In the genomic region with DNA sequence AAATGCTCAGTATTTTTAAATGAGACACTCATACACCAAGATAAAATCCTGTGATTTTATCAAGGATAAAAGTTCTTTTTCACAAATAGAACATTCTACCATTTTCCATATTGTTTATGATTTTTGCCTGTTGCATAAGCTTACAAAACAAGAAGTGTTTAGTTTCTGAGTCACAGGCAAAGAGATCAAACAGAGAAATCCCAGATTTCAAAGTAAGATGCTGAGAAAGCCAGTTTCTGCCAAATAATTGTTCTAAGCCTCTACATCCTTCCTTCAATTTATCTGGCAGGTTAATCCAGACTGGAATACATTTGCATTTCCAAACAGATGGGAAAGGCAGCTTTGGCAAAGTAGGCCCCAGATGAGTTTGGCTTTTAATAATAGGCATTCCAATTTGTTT, we compare ENCODE assay signal across 1 cellular context.
TF ChIP-seq lines count a peak whose summit lies in the region.

No MANE protein-coding gene starts in this region.

TF ChIP-seq in HepG2, 621 proteins besides CTCF, POLR2A, EP300 and RAD21 (continues in another document):
- TF ChIP-seq, protein P1, sequence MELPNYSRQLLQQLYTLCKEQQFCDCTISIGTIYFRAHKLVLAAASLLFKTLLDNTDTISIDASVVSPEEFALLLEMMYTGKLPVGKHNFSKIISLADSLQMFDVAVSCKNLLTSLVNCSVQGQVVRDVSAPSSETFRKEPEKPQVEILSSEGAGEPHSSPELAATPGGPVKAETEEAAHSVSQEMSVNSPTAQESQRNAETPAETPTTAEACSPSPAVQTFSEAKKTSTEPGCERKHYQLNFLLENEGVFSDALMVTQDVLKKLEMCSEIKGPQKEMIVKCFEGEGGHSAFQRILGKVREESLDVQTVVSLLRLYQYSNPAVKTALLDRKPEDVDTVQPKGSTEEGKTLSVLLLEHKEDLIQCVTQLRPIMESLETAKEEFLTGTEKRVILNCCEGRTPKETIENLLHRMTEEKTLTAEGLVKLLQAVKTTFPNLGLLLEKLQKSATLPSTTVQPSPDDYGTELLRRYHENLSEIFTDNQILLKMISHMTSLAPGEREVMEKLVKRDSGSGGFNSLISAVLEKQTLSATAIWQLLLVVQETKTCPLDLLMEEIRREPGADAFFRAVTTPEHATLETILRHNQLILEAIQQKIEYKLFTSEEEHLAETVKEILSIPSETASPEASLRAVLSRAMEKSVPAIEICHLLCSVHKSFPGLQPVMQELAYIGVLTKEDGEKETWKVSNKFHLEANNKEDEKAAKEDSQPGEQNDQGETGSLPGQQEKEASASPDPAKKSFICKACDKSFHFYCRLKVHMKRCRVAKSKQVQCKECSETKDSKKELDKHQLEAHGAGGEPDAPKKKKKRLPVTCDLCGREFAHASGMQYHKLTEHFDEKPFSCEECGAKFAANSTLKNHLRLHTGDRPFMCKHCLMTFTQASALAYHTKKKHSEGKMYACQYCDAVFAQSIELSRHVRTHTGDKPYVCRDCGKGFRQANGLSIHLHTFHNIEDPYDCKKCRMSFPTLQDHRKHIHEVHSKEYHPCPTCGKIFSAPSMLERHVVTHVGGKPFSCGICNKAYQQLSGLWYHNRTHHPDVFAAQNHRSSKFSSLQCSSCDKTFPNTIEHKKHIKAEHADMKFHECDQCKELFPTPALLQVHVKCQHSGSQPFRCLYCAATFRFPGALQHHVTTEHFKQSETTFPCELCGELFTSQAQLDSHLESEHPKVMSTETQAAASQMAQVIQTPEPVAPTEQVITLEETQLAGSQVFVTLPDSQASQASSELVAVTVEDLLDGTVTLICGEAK (IDR thresholded peaks at IDR 0.05): no peak
- TF ChIP-seq, protein P1 (CRISPR knock-in tag; IDR thresholded peaks at IDR 0.05): no peak
- no peak for TF ChIP-seq TEAD3 (CRISPR knock-in tag; optimal IDR thresholded peaks at IDR 0.05; ENCODE audit: borderline replicate concordance)
- no peak for TF ChIP-seq YEATS4 (CRISPR knock-in tag; IDR thresholded peaks at IDR 0.05; ENCODE audit: borderline replicate concordance)
- no peak for TF ChIP-seq KAT2B (IDR thresholded peaks at IDR 0.05; ENCODE audit: borderline replicate concordance, low read depth, low read length)
- no peak for TF ChIP-seq SRF (IDR thresholded peaks at IDR 0.05; ENCODE audit: low read depth, low read length)
- TF ChIP-seq MYC (CRISPR knock-in tag; IDR thresholded peaks at IDR 0.05; ENCODE audit: borderline replicate concordance): no peak
- TF ChIP-seq RARA (CRISPR knock-in tag; IDR thresholded peaks at IDR 0.05): no peak
- TF ChIP-seq ZKSCAN8 (CRISPR knock-in tag; IDR thresholded peaks at IDR 0.05; ENCODE audit: borderline replicate concordance): no peak
- peak; percentile 33; the same call in 1 of the 2 replicates for TF ChIP-seq SOX5 (CRISPR knock-in tag; IDR thresholded peaks at IDR 0.05; ENCODE audit: borderline replicate concordance)
- TF ChIP-seq SALL1 (CRISPR knock-in tag; IDR thresholded peaks at IDR 0.05): no peak
- TF ChIP-seq, protein P2, sequence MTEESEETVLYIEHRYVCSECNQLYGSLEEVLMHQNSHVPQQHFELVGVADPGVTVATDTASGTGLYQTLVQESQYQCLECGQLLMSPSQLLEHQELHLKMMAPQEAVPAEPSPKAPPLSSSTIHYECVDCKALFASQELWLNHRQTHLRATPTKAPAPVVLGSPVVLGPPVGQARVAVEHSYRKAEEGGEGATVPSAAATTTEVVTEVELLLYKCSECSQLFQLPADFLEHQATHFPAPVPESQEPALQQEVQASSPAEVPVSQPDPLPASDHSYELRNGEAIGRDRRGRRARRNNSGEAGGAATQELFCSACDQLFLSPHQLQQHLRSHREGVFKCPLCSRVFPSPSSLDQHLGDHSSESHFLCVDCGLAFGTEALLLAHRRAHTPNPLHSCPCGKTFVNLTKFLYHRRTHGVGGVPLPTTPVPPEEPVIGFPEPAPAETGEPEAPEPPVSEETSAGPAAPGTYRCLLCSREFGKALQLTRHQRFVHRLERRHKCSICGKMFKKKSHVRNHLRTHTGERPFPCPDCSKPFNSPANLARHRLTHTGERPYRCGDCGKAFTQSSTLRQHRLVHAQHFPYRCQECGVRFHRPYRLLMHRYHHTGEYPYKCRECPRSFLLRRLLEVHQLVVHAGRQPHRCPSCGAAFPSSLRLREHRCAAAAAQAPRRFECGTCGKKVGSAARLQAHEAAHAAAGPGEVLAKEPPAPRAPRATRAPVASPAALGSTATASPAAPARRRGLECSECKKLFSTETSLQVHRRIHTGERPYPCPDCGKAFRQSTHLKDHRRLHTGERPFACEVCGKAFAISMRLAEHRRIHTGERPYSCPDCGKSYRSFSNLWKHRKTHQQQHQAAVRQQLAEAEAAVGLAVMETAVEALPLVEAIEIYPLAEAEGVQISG (CRISPR knock-in tag; IDR thresholded peaks at IDR 0.05): no peak
- TF ChIP-seq, protein P3, sequence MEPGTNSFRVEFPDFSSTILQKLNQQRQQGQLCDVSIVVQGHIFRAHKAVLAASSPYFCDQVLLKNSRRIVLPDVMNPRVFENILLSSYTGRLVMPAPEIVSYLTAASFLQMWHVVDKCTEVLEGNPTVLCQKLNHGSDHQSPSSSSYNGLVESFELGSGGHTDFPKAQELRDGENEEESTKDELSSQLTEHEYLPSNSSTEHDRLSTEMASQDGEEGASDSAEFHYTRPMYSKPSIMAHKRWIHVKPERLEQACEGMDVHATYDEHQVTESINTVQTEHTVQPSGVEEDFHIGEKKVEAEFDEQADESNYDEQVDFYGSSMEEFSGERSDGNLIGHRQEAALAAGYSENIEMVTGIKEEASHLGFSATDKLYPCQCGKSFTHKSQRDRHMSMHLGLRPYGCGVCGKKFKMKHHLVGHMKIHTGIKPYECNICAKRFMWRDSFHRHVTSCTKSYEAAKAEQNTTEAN (CRISPR knock-in tag; conservative IDR thresholded peaks at IDR 0.05): no peak
- TF ChIP-seq ZFP62 (CRISPR knock-in tag; IDR thresholded peaks at IDR 0.05): no peak
- TF ChIP-seq SP140L (CRISPR knock-in tag; IDR thresholded peaks at IDR 0.05; ENCODE audit: borderline replicate concordance): no peak
- TF ChIP-seq ZNF326 (CRISPR knock-in tag; IDR thresholded peaks at IDR 0.05; ENCODE audit: borderline replicate concordance): no peak
- peak; percentile 34; the same call in 1 of the 2 replicates for TF ChIP-seq HMG20A (CRISPR knock-in tag; IDR thresholded peaks at IDR 0.05; ENCODE audit: borderline replicate concordance)
- TF ChIP-seq ELF3 (CRISPR knock-in tag; IDR thresholded peaks at IDR 0.05): no peak
- TF ChIP-seq, protein P4, sequence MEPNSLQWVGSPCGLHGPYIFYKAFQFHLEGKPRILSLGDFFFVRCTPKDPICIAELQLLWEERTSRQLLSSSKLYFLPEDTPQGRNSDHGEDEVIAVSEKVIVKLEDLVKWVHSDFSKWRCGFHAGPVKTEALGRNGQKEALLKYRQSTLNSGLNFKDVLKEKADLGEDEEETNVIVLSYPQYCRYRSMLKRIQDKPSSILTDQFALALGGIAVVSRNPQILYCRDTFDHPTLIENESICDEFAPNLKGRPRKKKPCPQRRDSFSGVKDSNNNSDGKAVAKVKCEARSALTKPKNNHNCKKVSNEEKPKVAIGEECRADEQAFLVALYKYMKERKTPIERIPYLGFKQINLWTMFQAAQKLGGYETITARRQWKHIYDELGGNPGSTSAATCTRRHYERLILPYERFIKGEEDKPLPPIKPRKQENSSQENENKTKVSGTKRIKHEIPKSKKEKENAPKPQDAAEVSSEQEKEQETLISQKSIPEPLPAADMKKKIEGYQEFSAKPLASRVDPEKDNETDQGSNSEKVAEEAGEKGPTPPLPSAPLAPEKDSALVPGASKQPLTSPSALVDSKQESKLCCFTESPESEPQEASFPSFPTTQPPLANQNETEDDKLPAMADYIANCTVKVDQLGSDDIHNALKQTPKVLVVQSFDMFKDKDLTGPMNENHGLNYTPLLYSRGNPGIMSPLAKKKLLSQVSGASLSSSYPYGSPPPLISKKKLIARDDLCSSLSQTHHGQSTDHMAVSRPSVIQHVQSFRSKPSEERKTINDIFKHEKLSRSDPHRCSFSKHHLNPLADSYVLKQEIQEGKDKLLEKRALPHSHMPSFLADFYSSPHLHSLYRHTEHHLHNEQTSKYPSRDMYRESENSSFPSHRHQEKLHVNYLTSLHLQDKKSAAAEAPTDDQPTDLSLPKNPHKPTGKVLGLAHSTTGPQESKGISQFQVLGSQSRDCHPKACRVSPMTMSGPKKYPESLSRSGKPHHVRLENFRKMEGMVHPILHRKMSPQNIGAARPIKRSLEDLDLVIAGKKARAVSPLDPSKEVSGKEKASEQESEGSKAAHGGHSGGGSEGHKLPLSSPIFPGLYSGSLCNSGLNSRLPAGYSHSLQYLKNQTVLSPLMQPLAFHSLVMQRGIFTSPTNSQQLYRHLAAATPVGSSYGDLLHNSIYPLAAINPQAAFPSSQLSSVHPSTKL (CRISPR knock-in tag; IDR thresholded peaks at IDR 0.05): peak; percentile 45
- TF ChIP-seq, protein P5, sequence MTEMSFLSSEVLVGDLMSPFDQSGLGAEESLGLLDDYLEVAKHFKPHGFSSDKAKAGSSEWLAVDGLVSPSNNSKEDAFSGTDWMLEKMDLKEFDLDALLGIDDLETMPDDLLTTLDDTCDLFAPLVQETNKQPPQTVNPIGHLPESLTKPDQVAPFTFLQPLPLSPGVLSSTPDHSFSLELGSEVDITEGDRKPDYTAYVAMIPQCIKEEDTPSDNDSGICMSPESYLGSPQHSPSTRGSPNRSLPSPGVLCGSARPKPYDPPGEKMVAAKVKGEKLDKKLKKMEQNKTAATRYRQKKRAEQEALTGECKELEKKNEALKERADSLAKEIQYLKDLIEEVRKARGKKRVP (CRISPR knock-in tag; IDR thresholded peaks at IDR 0.05): 0 out of 4 replicates have a peak, but pooled peaks of 1 of the 2 experiments have one; percentile 25
- TF ChIP-seq TCF12 (IDR thresholded peaks at IDR 0.05): no peak
- TF ChIP-seq TCF12 (CRISPR knock-in tag; IDR thresholded peaks at IDR 0.05): no peak
- no peak for TF ChIP-seq ARID2 (CRISPR knock-in tag; IDR thresholded peaks at IDR 0.05; ENCODE audit: borderline replicate concordance)
- TF ChIP-seq, protein P6, sequence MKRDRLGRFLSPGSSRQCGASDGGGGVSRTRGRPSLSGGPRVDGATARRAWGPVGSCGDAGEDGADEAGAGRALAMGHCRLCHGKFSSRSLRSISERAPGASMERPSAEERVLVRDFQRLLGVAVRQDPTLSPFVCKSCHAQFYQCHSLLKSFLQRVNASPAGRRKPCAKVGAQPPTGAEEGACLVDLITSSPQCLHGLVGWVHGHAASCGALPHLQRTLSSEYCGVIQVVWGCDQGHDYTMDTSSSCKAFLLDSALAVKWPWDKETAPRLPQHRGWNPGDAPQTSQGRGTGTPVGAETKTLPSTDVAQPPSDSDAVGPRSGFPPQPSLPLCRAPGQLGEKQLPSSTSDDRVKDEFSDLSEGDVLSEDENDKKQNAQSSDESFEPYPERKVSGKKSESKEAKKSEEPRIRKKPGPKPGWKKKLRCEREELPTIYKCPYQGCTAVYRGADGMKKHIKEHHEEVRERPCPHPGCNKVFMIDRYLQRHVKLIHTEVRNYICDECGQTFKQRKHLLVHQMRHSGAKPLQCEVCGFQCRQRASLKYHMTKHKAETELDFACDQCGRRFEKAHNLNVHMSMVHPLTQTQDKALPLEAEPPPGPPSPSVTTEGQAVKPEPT (CRISPR knock-in tag; IDR thresholded peaks at IDR 0.05; ENCODE audit: low read depth): no peak
- TF ChIP-seq, protein P7, sequence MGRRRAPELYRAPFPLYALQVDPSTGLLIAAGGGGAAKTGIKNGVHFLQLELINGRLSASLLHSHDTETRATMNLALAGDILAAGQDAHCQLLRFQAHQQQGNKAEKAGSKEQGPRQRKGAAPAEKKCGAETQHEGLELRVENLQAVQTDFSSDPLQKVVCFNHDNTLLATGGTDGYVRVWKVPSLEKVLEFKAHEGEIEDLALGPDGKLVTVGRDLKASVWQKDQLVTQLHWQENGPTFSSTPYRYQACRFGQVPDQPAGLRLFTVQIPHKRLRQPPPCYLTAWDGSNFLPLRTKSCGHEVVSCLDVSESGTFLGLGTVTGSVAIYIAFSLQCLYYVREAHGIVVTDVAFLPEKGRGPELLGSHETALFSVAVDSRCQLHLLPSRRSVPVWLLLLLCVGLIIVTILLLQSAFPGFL (CRISPR knock-in tag; IDR thresholded peaks at IDR 0.05): no peak
- no peak for TF ChIP-seq ZNF607 (CRISPR knock-in tag; IDR thresholded peaks at IDR 0.05; ENCODE audit: borderline replicate concordance)
